8 cellular contexts compared by ENCODE assay signal in the genomic region with DNA sequence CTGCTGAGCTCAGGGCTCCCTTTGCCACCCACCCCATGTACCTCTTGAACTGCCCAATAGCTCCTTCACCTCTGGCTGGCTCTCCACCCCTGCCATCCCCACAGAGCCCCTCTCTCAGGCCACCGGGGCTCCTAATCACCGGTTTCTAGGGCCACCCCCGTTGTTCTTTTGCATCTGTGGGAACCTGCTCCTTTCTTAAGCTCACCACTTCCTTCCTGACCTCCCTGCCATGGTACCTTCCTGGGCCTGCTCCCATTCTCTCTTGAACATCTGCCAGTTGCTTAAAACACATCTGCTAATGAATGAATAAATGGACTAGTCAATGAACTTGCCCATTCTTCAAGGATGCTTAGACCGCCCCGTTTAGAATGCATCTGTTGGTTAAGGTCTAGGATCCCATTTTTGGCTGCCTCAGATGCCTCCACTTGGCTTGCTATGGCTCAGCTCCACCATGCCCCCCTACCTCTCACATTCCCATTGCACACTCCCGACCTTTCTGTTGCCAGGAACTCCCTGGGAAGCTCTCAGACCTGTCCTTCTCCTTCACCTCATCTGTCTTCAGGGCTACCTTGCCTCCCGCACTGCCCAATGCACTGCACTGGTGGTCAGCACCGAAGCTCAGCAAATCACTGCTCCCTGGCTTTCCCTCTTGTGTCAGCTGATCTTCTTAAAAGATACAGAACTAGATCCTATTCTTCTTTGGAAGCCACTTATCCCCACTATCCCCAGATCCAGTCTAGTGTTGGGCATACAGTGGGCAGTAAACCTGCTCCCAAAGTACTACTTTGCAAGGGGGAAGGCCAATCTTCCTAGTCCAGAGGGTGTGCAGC. TPM values are rescaled to one million over a fixed set of nuclear protein-coding genes. Genes with fewer than 3 reads are reported as not detected.
DNase-seq lines count a peak whose midpoint lies in the region; FAIRE-seq and TF ChIP-seq lines count a peak whose summit lies in the region.

No MANE protein-coding gene starts in this region.

- TF ChIP-seq POLR2A in H1 (IDR thresholded peaks at IDR 0.05; ENCODE audit: control extremely low read depth in 1 of 2, low read depth in 2 of 2, low read length in 2 of 2) = no peak

- H3K9me3 ChIP-seq in MM.1S (replicated peaks; ENCODE audit: insufficient read depth, low read length) = no peaks in the 10 kb centered on the region
- no peaks in the 10 kb centered on the region for H3K9me3 ChIP-seq in H1 (ENCODE audit: insufficient read depth in 2 of 2, low read depth in 1 of 2, low read length in 1 of 2)
- H3K9me3 ChIP-seq in trophoblast cell (ENCODE audit: insufficient read depth, low read depth, low read length) = no peaks in the 10 kb centered on the region

- H3K4me2 ChIP-seq in MM.1S (ENCODE audit: low read depth, low read length) = peak overlapping the region; percentile 41; the same call in 1 of the 2 replicates
- H3K4me2 ChIP-seq in H1 (ENCODE audit: insufficient read depth in 1 of 2, low read depth in 2 of 2, low read length in 2 of 2) = peak overlapping the region; percentile 55 to 62
- H3K4me2 ChIP-seq in trophoblast cell (ENCODE audit: low read length) = no peak overlapping the region

- peak overlapping the region; percentile 30 for H4K5ac ChIP-seq in H1 (ENCODE audit: insufficient read length, low read depth, low read length)

- H3K4ac ChIP-seq in H1 (replicated peaks; ENCODE audit: insufficient read length, low read depth, low read length) (no peak overlapping the region), trophoblast cell (ENCODE audit: low read depth, low read length) (no peak overlapping the region)

- H3K4me3 ChIP-seq in MM.1S (ENCODE audit: low read length) = no peak overlapping the region
- H3K4me3 ChIP-seq in H1 (ENCODE audit: extremely low read depth in 1 of 4, insufficient read depth in 2 of 4, low read depth in 3 of 4, low read length in 4 of 4) = peak overlapping the region in 3 of 4 experiments; percentile 1 to 44 (median 7); a peak in 4 of 8 replicates
- H3K4me3 ChIP-seq in trophoblast cell (ENCODE audit: low read depth, low read length) = no peak overlapping the region

- H2BK12ac ChIP-seq in H1 (ENCODE audit: low read depth, low read length) (peak overlapping the region; percentile 99), trophoblast cell (ENCODE audit: low read length) (peak overlapping the region; percentile 15)

- H4K91ac ChIP-seq in H1 (replicated peaks; ENCODE audit: insufficient read length, low read length) = peak overlapping the region; percentile 54
- peak overlapping the region; percentile 20 for H4K91ac ChIP-seq in trophoblast cell (ENCODE audit: low read depth, low read length)

- H3K14ac ChIP-seq in H1 (ENCODE audit: insufficient read length) (no peak overlapping the region), trophoblast cell (ENCODE audit: low read length) (peak overlapping the region; percentile 32)

- no peak for FAIRE-seq in H1 (lab: Jason Lieb, UNC)

- H3K79me2 ChIP-seq in MM.1S (ENCODE audit: low read length) (no peaks in the 10 kb centered on the region), H1 (ENCODE audit: control insufficient read depth in 1 of 2, insufficient read depth in 2 of 2, low read length in 2 of 2) (0 out of 4 replicates have a peak, but pooled peaks cover 0 to 4% of the 10 kb centered on the region in 2 experiments), trophoblast cell (ENCODE audit: control insufficient read depth, insufficient read depth, low read length, poor library complexity) (peaks cover 10% of the 10 kb centered on the region)

- no peak overlapping the region for H3K9ac ChIP-seq in MM.1S (ENCODE audit: low read length)
- H3K9ac ChIP-seq in H1 (replicated peaks in 1 of 4; ENCODE audit: extremely low read depth in 1 of 4, low read depth in 3 of 4, low read length in 3 of 4) = no peak overlapping the region
- no peak overlapping the region for H3K9ac ChIP-seq in trophoblast cell (ENCODE audit: low read length)

- H3K4me1 ChIP-seq in MM.1S (ENCODE audit: low read length) (peaks cover 17% of the 10 kb centered on the region), H1 (replicated peaks in 1 of 4; ENCODE audit: control insufficient read depth in 3 of 4, insufficient read depth in 4 of 4, low read length in 3 of 4) (peaks cover 18 to 29% (median 26%) of the 10 kb centered on the region in 4 experiments), trophoblast cell (ENCODE audit: control insufficient read depth in 1 of 2, insufficient read depth in 2 of 2, low read length in 2 of 2) (peaks cover 50 to 73% of the 10 kb centered on the region in 2 experiments)

- H3F3A ChIP-seq in MM.1S (ENCODE audit: insufficient read depth, low read length) = 0 out of 2 replicates have a peak, but pooled peaks cover 3% of the 10 kb centered on the region

- H3K9me2 ChIP-seq in MM.1S (replicated peaks; ENCODE audit: insufficient read depth, low read length) = no peaks in the 10 kb centered on the region

- WGBS in H1 (ENCODE audit: extremely low coverage in 1 of 2, insufficient coverage in 1 of 2, insufficient read length in 1 of 2, insufficient replicate concordance in 2 of 2, low coverage in 1 of 2, low lambda C conversion rate in 2 of 2, missing lambda C conversion rate in 1 of 2), 2 experiments = 77% methylated on average over 8 of the region's 8 CpGs; no CpG with 5 or more reads in 1 of the 2 experiments
- WGBS in trophoblast cell (ENCODE audit: extremely low coverage, insufficient coverage, insufficient read length) = no CpG with 5 or more reads among the region's 8 CpGs

- no peak overlapping the region for H4K12ac ChIP-seq in trophoblast cell (ENCODE audit: low read depth, low read length)

- H4K20me1 ChIP-seq in MM.1S (ENCODE audit: insufficient read depth, low read length) = no peaks in the 10 kb centered on the region
- peaks cover 2 to 5% of the 10 kb centered on the region in 2 experiments for H4K20me1 ChIP-seq in H1 (replicated peaks in 1 of 2; ENCODE audit: control insufficient read depth in 1 of 2, insufficient read depth in 2 of 2, low read length in 2 of 2)

- TF ChIP-seq CTCF in MM.1S (IDR thresholded peaks at IDR 0.05; ENCODE audit: low read length) = no peak
- no peak for TF ChIP-seq CTCF in H1 (IDR thresholded peaks at IDR 0.05; ENCODE audit: control extremely low read depth in 1 of 3, insufficient read depth in 1 of 3, low read depth in 1 of 3, low read length in 3 of 3)

- H2BK120ac ChIP-seq in H1 (replicated peaks; ENCODE audit: low read depth, low read length) = no peak overlapping the region
- no peak overlapping the region for H2BK120ac ChIP-seq in trophoblast cell (ENCODE audit: insufficient read depth, low read length, poor library complexity)

- peak overlapping the region; percentile 97; the same call in 1 of the 2 replicates for H2BK20ac ChIP-seq in H1 (ENCODE audit: low read length)

- H3K23ac ChIP-seq in H1 (ENCODE audit: insufficient read length) = no peak overlapping the region
- H3K23ac ChIP-seq in trophoblast cell (ENCODE audit: low read length) = no peak overlapping the region

- POLR2A ChIA-PET in H1 (lab: Charles Lee; ENCODE audit: partially characterized antibody) = interaction anchor here (0.7 to 45.2 kb wide), 14 partner anchors 1 to 127 kb away, joined by 3 to 1731 read pairs (median 6); partner anchors contain the start of genes AMOTL2, ANAPC13, CEP63 and RYK

- H3K23me2 ChIP-seq in H1 (ENCODE audit: low read depth, low read length) = peaks cover 2% of the 10 kb centered on the region

- H3K56ac ChIP-seq in H1 (replicated peaks; ENCODE audit: insufficient read length, low read depth, low read length) = no peak overlapping the region

- peak overlapping the region; percentile 98; the same call in 1 of the 2 replicates for H2BK15ac ChIP-seq in H1 (ENCODE audit: low read length)

- no peak overlapping the region for H3K27ac ChIP-seq in MM.1S (ENCODE audit: low read length)
- H3K27ac ChIP-seq in H1 (ENCODE audit: low read depth, low read length) = peak overlapping the region; percentile 77; the same call in 1 of the 2 replicates
- peak overlapping the region; percentile 78 for H3K27ac ChIP-seq in trophoblast cell (ENCODE audit: low read depth, low read length)

- 0 out of 2 replicates have a peak overlapping the region, but pooled peaks have one; percentile 37 for H4K8ac ChIP-seq in H1 (ENCODE audit: extremely low read depth, insufficient read depth, low read length)
- peak overlapping the region; percentile 17 for H4K8ac ChIP-seq in trophoblast cell (ENCODE audit: low read depth, low read length)

- H3K27me3 ChIP-seq in MM.1S (replicated peaks; ENCODE audit: insufficient read depth, low read length) (no peaks in the 10 kb centered on the region), H1 (replicated peaks in 1 of 4; ENCODE audit: control insufficient read depth in 3 of 4, extremely low read depth in 1 of 4, insufficient read depth in 3 of 4, low read length in 3 of 4) (no peaks in the 10 kb centered on the region; a peak in 1 of 7 replicates), trophoblast cell (ENCODE audit: insufficient read depth, low read length) (no peaks in the 10 kb centered on the region)

- peak overlapping the region; percentile 98; the same call in 1 of the 2 replicates for H3K18ac ChIP-seq in H1 (ENCODE audit: extremely low read depth, low read length)
- peak overlapping the region; percentile 52 for H3K18ac ChIP-seq in trophoblast cell (ENCODE audit: low read length)

- CTCF ChIA-PET in H1 (lab: Charles Lee; ENCODE audit: partially characterized antibody) = interaction anchor here (0.6 to 13.1 kb wide), 23 partner anchors 10 to 188 kb away, joined by 3 to 144 read pairs (median 5); partner anchors contain the start of gene AMOTL2

- H2BK5ac ChIP-seq in H1 (ENCODE audit: low read depth, low read length) = peak overlapping the region; percentile 100
- peak overlapping the region; percentile 5 for H2BK5ac ChIP-seq in trophoblast cell (ENCODE audit: low read depth, low read length, poor library complexity)

- H3K79me1 ChIP-seq in H1 (ENCODE audit: low read depth, low read length) = peaks cover 7% of the 10 kb centered on the region; the same call in 1 of the 2 replicates
- peaks cover 56% of the 10 kb centered on the region for H3K79me1 ChIP-seq in trophoblast cell (ENCODE audit: low read length)

- TF ChIP-seq RAD21 in H1 (IDR thresholded peaks at IDR 0.05 in 1 of 2, conservative IDR thresholded peaks at IDR 0.05 in 1 of 2; ENCODE audit: low read depth in 2 of 2, low read length in 2 of 2) = no peak

- DNase-seq in EL (peak; percentile 58), MM.1S (no peak), H1 (ENCODE audit: low read depth in 1 of 2, low spot score in 2 of 2) (no peak), trophoblast cell (no peak), NCI-H1436 treated with DMSO at 0.1 percent for 48 hours (lab: John Stamatoyannopoulos, UW) (no peak), ecto neural progenitor cell (ENCODE audit: low spot score) (no peak), HUDEP-2 (lab: John Stamatoyannopoulos, UW; ENCODE audit: unreplicated experiment in 76 of 76) (no peak), kidney glomerular epithelial cell (lab: John Stamatoyannopoulos, UW) (no peak)

- H3K36me3 ChIP-seq in MM.1S (replicated peaks; ENCODE audit: insufficient read depth, low read length) = no peaks in the 10 kb centered on the region
- peaks cover 43 to 91% (median 67%) of the 10 kb centered on the region in 4 experiments for H3K36me3 ChIP-seq in H1 (ENCODE audit: control insufficient read depth in 2 of 4, insufficient read depth in 4 of 4, low read length in 3 of 4)
- H3K36me3 ChIP-seq in trophoblast cell (ENCODE audit: control insufficient read depth in 1 of 2, insufficient read depth in 2 of 2, low read length in 2 of 2) = peaks cover 87 to 94% of the 10 kb centered on the region in 2 experiments

- TF ChIP-seq EP300 in H1 (IDR thresholded peaks at IDR 0.05; ENCODE audit: borderline replicate concordance in 1 of 2, low read depth in 2 of 2, low read length in 2 of 2) = no peak

- H2AFZ ChIP-seq in MM.1S (ENCODE audit: low read length) = no peak overlapping the region
- no peak overlapping the region for H2AFZ ChIP-seq in H1 (ENCODE audit: low read length)
- no peak overlapping the region for H2AFZ ChIP-seq in trophoblast cell (ENCODE audit: insufficient read depth, low read length, poor library complexity)

- H2AK5ac ChIP-seq in H1 (ENCODE audit: low read depth, low read length) (peak overlapping the region; percentile 97), trophoblast cell (ENCODE audit: low read length) (no peak overlapping the region)

RNA-seq across cellular contexts. Expression of gene AMOTL2, which starts 9.1 kb away (rescaled TPM):
- 60.3 and 63.7 TPM in 2 replicates for total RNA-seq in H1 (2021; fragmentation: NEBNext Ultra II Directional; extraction: Animal tissue kit (Norgen Biotek cat#: 25700))
- 19.0 and 33.5 TPM in 2 replicates for polyA plus RNA-seq in H1 (2011; rRNA removed)
- 31.5 TPM for polyA plus RNA-seq in H1 (2011; cell fraction: cytosol; rRNA removed)
- 61.9 TPM for polyA plus RNA-seq in H1 (2011; cell fraction: nucleus; rRNA removed)
- 19.2 to 24.1 TPM (median 20.7 TPM) in 4 replicates for polyA plus RNA-seq in H1 (2012, experiment 1 of 2)
- 17.1 TPM for polyA plus RNA-seq in H1 (2012, experiment 2 of 2)
- 18.6 TPM for polyA plus RNA-seq in H1 (2013, experiment 1 of 2)
- 17.2 TPM for polyA plus RNA-seq in H1 (2013, experiment 2 of 2)
- polyA minus RNA-seq in H1 (2011; rRNA and poly(A)+ RNA removed) = 34.9 and 37.0 TPM in 2 replicates
- polyA minus RNA-seq in H1 (2011; cell fraction: cytosol; rRNA and poly(A)+ RNA removed) = 31.9 TPM
- 103 TPM for polyA minus RNA-seq in H1 (2011; cell fraction: nucleus; rRNA and poly(A)+ RNA removed)
- 83.2 and 85.9 TPM in 2 replicates for polyA plus RNA-seq in trophoblast cell (2013)

Comparison
In these comparisons a context has a peak if more than half of its experiments do, and no peak if none do; other contexts are left out.
1. H3K4me3 ChIP-seq: peak in H1 (3 of 4); none in MM.1S (single experiment) and trophoblast cell (single experiment).